In the genomic region with DNA sequence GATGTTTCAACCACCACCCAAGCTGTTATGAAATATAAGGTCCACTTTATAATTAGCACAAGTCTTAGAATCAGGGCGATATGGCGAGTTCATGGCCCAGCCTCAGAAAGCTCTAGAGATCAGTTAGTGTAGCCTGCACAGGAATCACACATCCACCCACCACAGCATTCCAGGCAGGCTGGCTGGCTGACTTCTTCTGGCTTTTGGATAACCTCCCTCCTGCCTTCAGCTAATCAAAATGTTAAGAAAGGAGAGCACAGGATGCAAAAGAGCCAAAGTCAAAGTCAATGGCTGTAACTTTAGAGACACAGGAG, we compare ENCODE assay signal across 13 cellular contexts. TPM values are rescaled to one million over a fixed set of nuclear protein-coding genes. Genes with fewer than 3 reads are reported as not detected.
A peak's percentile ranks its signal among the peaks of the same experiment; 100 is the strongest.
DNase-seq lines count a peak whose midpoint lies in the region; ATAC-seq, FAIRE-seq and TF ChIP-seq lines count a peak whose summit lies in the region.
"Had no signal": no experiment of that assay in that cellular context is flagged by ENCODE, and none has a peak within 500 bp of the region (broad histone marks: within the 10 kb centered on the region; RNA-seq: fewer than 3 reads in every experiment).

No MANE protein-coding gene starts in this region.

- TF ChIP-seq CTCF in fibroblast of mammary gland (conservative IDR thresholded peaks at IDR 0.05; ENCODE audit: control insufficient read depth, insufficient read depth, low read depth, low read length) (no peak), neutrophil (IDR thresholded peaks at IDR 0.05) (no peak), OCI-LY7 (conservative IDR thresholded peaks at IDR 0.05; ENCODE audit: low read length) (no peak), D721Med (IDR thresholded peaks at IDR 0.05; ENCODE audit: insufficient read depth, missing control alignments) (no peak)

- H3K36me3 Mint-ChIP-seq in stimulated activated naive CD8-positive, alpha-beta T cell treated with anti-CD3 and anti-CD28 coated beads, Interleukin-15, Interleukin-2, amounts not matched to agents 100 ng/mL and 50 ng/mL, for 24 hours (ENCODE audit: low read depth) = no peaks in the 10 kb centered on the region

- FAIRE-seq in D721Med (lab: Jason Lieb, UNC) = no peak
- FAIRE-seq: TTC549 had no signal

- no peak for DNase-seq in stimulated activated naive CD8-positive, alpha-beta T cell treated with anti-CD3 and anti-CD28 coated beads, Interleukin-15, Interleukin-2, amounts not matched to agents 100 U/mL and 50 U/mL, for 24 hours
- DNase-seq in fibroblast of mammary gland (ENCODE audit: low read depth) = peak; percentile 50
- no peak for DNase-seq in T1000 (lab: John Stamatoyannopoulos, UW)
- no peak for DNase-seq in OCI-LY7 (ENCODE audit: low spot score)
- no peak for DNase-seq in NCI-H2227 (lab: John Stamatoyannopoulos, UW; ENCODE audit: unreplicated experiment)
- no peak for DNase-seq in D721Med (ENCODE audit: insufficient read length, low spot score)
- DNase-seq: activated T-cell treated with anti-CD3 and anti-CD28 coated beads, Interleukin-2, amount 50 U/mL, for 4 hours; effector memory CD4-positive, alpha-beta T cell; NCI-H1417 treated with DMSO at 0.1 percent for 48 hours had no signal

- H3K9me3 ChIP-seq in neutrophil (no peaks in the 10 kb centered on the region), OCI-LY7 (ENCODE audit: low read length) (no peaks in the 10 kb centered on the region)

- no peaks in the 10 kb centered on the region; the same call in 1 of the 2 replicates for H4K20me1 ChIP-seq in OCI-LY7 (ENCODE audit: insufficient read depth, low read length)

- POLR2A ChIA-PET in OCI-LY7 (lab: Charles Lee) = interaction anchor here (0.7 to 2.0 kb wide), 6 partner anchors 9 to 38 kb away, joined by 3 to 9 read pairs (median 4); no protein-coding TSS in a partner anchor

- no peaks in the 10 kb centered on the region for H3K79me2 ChIP-seq in OCI-LY7 (ENCODE audit: insufficient read depth, low read depth, low read length)

- ATAC-seq in stimulated activated naive CD8-positive, alpha-beta T cell treated with anti-CD3 and anti-CD28 coated beads, Interleukin-15, Interleukin-2, amounts not matched to agents 100 U/mL and 50 U/mL, for 24 hours = no peak

- CTCF ChIA-PET in OCI-LY7 (lab: Charles Lee; ENCODE audit: unreplicated experiment) = no interaction called here

- H3K27me3 Mint-ChIP-seq in stimulated activated naive CD8-positive, alpha-beta T cell treated with anti-CD3 and anti-CD28 coated beads, Interleukin-15, Interleukin-2, amounts not matched to agents 100 ng/mL and 50 ng/mL, for 24 hours = no peaks in the 10 kb centered on the region

- H3K27me3 ChIP-seq in neutrophil = no peaks in the 10 kb centered on the region

- no peaks in the 10 kb centered on the region for H3K9me2 ChIP-seq in OCI-LY7 (ENCODE audit: insufficient read depth, low read length)

- peak overlapping the region; percentile 73 for H3K27ac Mint-ChIP-seq in stimulated activated naive CD8-positive, alpha-beta T cell treated with anti-CD3 and anti-CD28 coated beads, Interleukin-15, Interleukin-2, amounts not matched to agents 100 ng/mL and 50 ng/mL, for 24 hours

- H3K4me1 Mint-ChIP-seq in stimulated activated naive CD8-positive, alpha-beta T cell treated with anti-CD3 and anti-CD28 coated beads, Interleukin-15, Interleukin-2, amounts not matched to agents 100 ng/mL and 50 ng/mL, for 24 hours (ENCODE audit: low read depth) = peaks cover 86% of the 10 kb centered on the region

- H3K4me3 ChIP-seq in fibroblast of mammary gland (ENCODE audit: control insufficient read depth, low read depth, low read length) (no peak overlapping the region), neutrophil (ENCODE audit: low read depth in 1 of 2, low read length in 1 of 2) (no peak overlapping the region), OCI-LY7 (ENCODE audit: low read depth, low read length, poor library complexity, severe bottlenecking) (no peak overlapping the region)

- H3K4me3 Mint-ChIP-seq in stimulated activated naive CD8-positive, alpha-beta T cell treated with anti-CD3 and anti-CD28 coated beads, Interleukin-15, Interleukin-2, amounts not matched to agents 100 ng/mL and 50 ng/mL, for 24 hours = no peak overlapping the region
- H3K4me3 Mint-ChIP-seq: activated T-cell treated with anti-CD3 and anti-CD28 coated beads, Interleukin-2, amount 50 U/mL, for 4 hours; immature natural killer cell had no signal

- H2AFZ ChIP-seq in OCI-LY7 (ENCODE audit: low read length) = no peak overlapping the region

- no peaks in the 10 kb centered on the region for H3K9me3 Mint-ChIP-seq in stimulated activated naive CD8-positive, alpha-beta T cell treated with anti-CD3 and anti-CD28 coated beads, Interleukin-15, Interleukin-2, amounts not matched to agents 100 ng/mL and 50 ng/mL, for 24 hours
- H3K9me3 Mint-ChIP-seq: activated T-cell treated with anti-CD3 and anti-CD28 coated beads, Interleukin-2, amount 50 U/mL, for 4 hours; immature natural killer cell had no signal

- H3K4me2 ChIP-seq in OCI-LY7 (ENCODE audit: low read length) = no peak overlapping the region

- no peaks in the 10 kb centered on the region for H3K36me3 ChIP-seq in neutrophil
- H3K36me3 ChIP-seq in OCI-LY7 (ENCODE audit: insufficient read depth, low read length) = peaks cover 10% of the 10 kb centered on the region

- H3K27ac ChIP-seq in neutrophil = peak overlapping the region; percentile 78
- H3K27ac ChIP-seq in OCI-LY7 (ENCODE audit: low read depth, low read length, poor library complexity, severe bottlenecking) = no peak overlapping the region

- peaks cover 82 to 89% of the 10 kb centered on the region in 2 experiments for H3K4me1 ChIP-seq in neutrophil (ENCODE audit: control insufficient read depth in 1 of 2, insufficient read depth in 1 of 2, low read depth in 1 of 2, low read length in 1 of 2)
- peaks cover 23% of the 10 kb centered on the region for H3K4me1 ChIP-seq in OCI-LY7 (ENCODE audit: insufficient read depth, low read length, poor library complexity, severe bottlenecking)

- BruUV-seq in OCI-LY7 (replicated peaks; lab: Mats Ljungman, UMichigan) = no TSS peak

- intact Hi-C loops in OCI-LY7 (cut with micrococcal nuclease; ENCODE audit: unreplicated experiment) = no loop called here

RNA-seq across cellular contexts. Expression of a gene that starts 15.3 kb away (rescaled TPM):
- 15.1 and 15.7 TPM in 2 replicates for total RNA-seq in OCI-LY7 (2014; rRNA removed; shearing (Covaris generic))
- total RNA-seq in OCI-LY7 (2022) = 24.8 and 31.3 TPM in 2 replicates
